ENCODE assay signal across 9 cellular contexts in genomic region chr1:235127203-235127602, GRCh38. TPM values are rescaled to one million over a fixed set of nuclear protein-coding genes. Genes with fewer than 3 reads are reported as not detected.
DNase-seq lines count a peak whose midpoint lies in the region; ATAC-seq and TF ChIP-seq lines count a peak whose summit lies in the region.
"Had no signal": no experiment of that assay in that cellular context is flagged by ENCODE, and none has a peak within 500 bp of the region (broad histone marks: within the 10 kb centered on the region; RNA-seq: fewer than 3 reads in every experiment).

No MANE protein-coding gene starts in this region.

- peaks cover 8 to 9% of the 10 kb centered on the region in 2 experiments; a peak in 3 of 4 replicates for H3K4me1 ChIP-seq in SK-N-SH (ENCODE audit: control insufficient read depth in 1 of 2, insufficient read depth in 2 of 2, low read depth in 1 of 2, low read length in 1 of 2)

- H3K27me3 Mint-ChIP-seq in activated CD8-positive, alpha-beta T cell treated with anti-CD3 and anti-CD28 coated beads for 36 hours, result no peaks in the 10 kb centered on the region
- no peaks in the 10 kb centered on the region for H3K27me3 Mint-ChIP-seq in stimulated activated naive B cell treated with anti-CD40 and anti-IgM and Interleukin-4, amounts not matched to agents 10 μg/mL and 1 μg/mL and 100 μg/mL, for 72 hours

- H4K20me1 ChIP-seq in SK-N-SH (ENCODE audit: insufficient read depth), result peaks cover 55% of the 10 kb centered on the region

- no peak overlapping the region; a peak in 1 of 4 replicates for H3K27ac ChIP-seq in SK-N-SH (ENCODE audit: low read depth in 2 of 2, low read length in 1 of 2)

- DNase-seq in SK-N-SH, result no peak
- DNase-seq in activated CD8-positive, alpha-beta T cell treated with anti-CD3 and anti-CD28 coated beads for 36 hours, result no peak
- DNase-seq in stimulated activated naive B cell treated with anti-CD40 and anti-IgM and Interleukin-4, amounts not matched to agents 10 μg/mL and 1 μg/mL and 100 μg/mL, for 72 hours, result no peak
- DNase-seq: NCI-H1105 had no signal

- H3K4me2 ChIP-seq in SK-N-SH, result peak overlapping the region; percentile 76

- no peak for TF ChIP-seq POLR2A in GM18505 (IDR thresholded peaks at IDR 0.05; ENCODE audit: borderline replicate concordance, extremely low read depth, insufficient read depth, insufficient read length)

- peaks cover 26% of the 10 kb centered on the region for H3F3A ChIP-seq in SK-N-SH (replicated peaks; ENCODE audit: insufficient read depth)

- TF ChIP-seq EP300 in SK-N-SH (IDR thresholded peaks at IDR 0.05; ENCODE audit: borderline replicate concordance in 1 of 2, low read depth in 1 of 2, low read length in 1 of 2), result no peak

- WGBS in SK-N-SH (ENCODE audit: low lambda C conversion rate), result 10% methylated on average over 4 of the region's 4 CpGs

- H3K9me3 Mint-ChIP-seq in activated CD8-positive, alpha-beta T cell treated with anti-CD3 and anti-CD28 coated beads for 36 hours, result no peaks in the 10 kb centered on the region
- H3K9me3 Mint-ChIP-seq in stimulated activated naive B cell treated with anti-CD40 and anti-IgM and Interleukin-4, amounts not matched to agents 10 μg/mL and 1 μg/mL and 100 μg/mL, for 72 hours, result no peaks in the 10 kb centered on the region

- H3K4me3 ChIP-seq in SK-N-SH (ENCODE audit: low read depth in 2 of 2, low read length in 1 of 2) (peak overlapping the region; percentile 70 to 75), iPS-11a (ENCODE audit: low read depth, low read length) (peak overlapping the region; percentile 85)

- H3K36me3 Mint-ChIP-seq in activated CD8-positive, alpha-beta T cell treated with anti-CD3 and anti-CD28 coated beads for 36 hours (ENCODE audit: low read depth), result peaks cover 45% of the 10 kb centered on the region
- H3K36me3 Mint-ChIP-seq in stimulated activated naive B cell treated with anti-CD40 and anti-IgM and Interleukin-4, amounts not matched to agents 10 μg/mL and 1 μg/mL and 100 μg/mL, for 72 hours, result peaks cover 25 to 36% of the 10 kb centered on the region in 2 donors

- TF ChIP-seq CTCF in SK-N-SH (IDR thresholded peaks at IDR 0.05), result no peak
- TF ChIP-seq CTCF in activated CD8-positive, alpha-beta T cell treated with anti-CD3 and anti-CD28 coated beads for 36 hours (IDR thresholded peaks at IDR 0.05), result no peak

- ATAC-seq in SK-N-SH treated with all-trans-retinoic acid at 6 μM for 48 hours, result no peak
- no peak for ATAC-seq in activated CD8-positive, alpha-beta T cell treated with anti-CD3 and anti-CD28 coated beads for 36 hours
- no peak for ATAC-seq in stimulated activated naive B cell treated with anti-CD40 and anti-IgM and Interleukin-4, amounts not matched to agents 10 μg/mL and 1 μg/mL and 100 μg/mL, for 72 hours (replicated peaks)
- ATAC-seq in GM19035 (IDR thresholded peaks at IDR 0.05; ENCODE audit: unreplicated experiment), result no peak
- no peak for ATAC-seq in HG03460 (IDR thresholded peaks at IDR 0.05; ENCODE audit: unreplicated experiment)
- no peak for ATAC-seq in GM18505 (IDR thresholded peaks at IDR 0.05; ENCODE audit: unreplicated experiment)

- no peak overlapping the region for H2AFZ ChIP-seq in SK-N-SH (ENCODE audit: low read depth)

- peak overlapping the region; percentile 98 for H3K27ac Mint-ChIP-seq in activated CD8-positive, alpha-beta T cell treated with anti-CD3 and anti-CD28 coated beads for 36 hours
- no peak overlapping the region for H3K27ac Mint-ChIP-seq in stimulated activated naive B cell treated with anti-CD40 and anti-IgM and Interleukin-4, amounts not matched to agents 10 μg/mL and 1 μg/mL and 100 μg/mL, for 72 hours

- H3K9me2 ChIP-seq in SK-N-SH, result no peaks in the 10 kb centered on the region

- H3K4me3 Mint-ChIP-seq in activated CD8-positive, alpha-beta T cell treated with anti-CD3 and anti-CD28 coated beads for 36 hours, result peak overlapping the region; percentile 99
- peak overlapping the region; percentile 96 for H3K4me3 Mint-ChIP-seq in stimulated activated naive B cell treated with anti-CD40 and anti-IgM and Interleukin-4, amounts not matched to agents 10 μg/mL and 1 μg/mL and 100 μg/mL, for 72 hours

- intact Hi-C loops in activated CD8-positive, alpha-beta T cell treated with anti-CD3 and anti-CD28 coated beads for 36 hours (cut with micrococcal nuclease), result no loop called here

- H3K36me3 ChIP-seq in SK-N-SH (replicated peaks in 1 of 2; ENCODE audit: control insufficient read depth in 1 of 2, insufficient read depth in 2 of 2, low read length in 1 of 2), result peaks cover 21 to 23% of the 10 kb centered on the region in 2 experiments

- H3K9me3 ChIP-seq in SK-N-SH, result no peaks in the 10 kb centered on the region

- no peak for TF ChIP-seq RAD21 in SK-N-SH (IDR thresholded peaks at IDR 0.05; ENCODE audit: low read length)

- peaks cover 46% of the 10 kb centered on the region for H3K4me1 Mint-ChIP-seq in activated CD8-positive, alpha-beta T cell treated with anti-CD3 and anti-CD28 coated beads for 36 hours (ENCODE audit: low read depth)
- H3K4me1 Mint-ChIP-seq in stimulated activated naive B cell treated with anti-CD40 and anti-IgM and Interleukin-4, amounts not matched to agents 10 μg/mL and 1 μg/mL and 100 μg/mL, for 72 hours, result peaks cover 20 to 50% of the 10 kb centered on the region in 2 donors

- POLR2A ChIA-PET in SK-N-SH (lab: Yijun Ruan, JAX), result no interaction called here
- POLR2A ChIA-PET in activated CD8-positive, alpha-beta T cell treated with anti-CD3 and anti-CD28 coated beads for 36 hours (lab: Charles Lee), result interaction anchor here (0.7 to 4.5 kb wide), 10 partner anchors 8 to 649 kb away, joined by 3 to 15 read pairs (median 4); partner anchors contain the start of gene RBM34

- CTCF ChIA-PET in SK-N-SH (lab: Yijun Ruan, JAX), result interaction anchor here (0.6 to 1.5 kb wide), 8 partner anchors 9 to 288 kb away, joined by 3 to 5 read pairs (median 3); no protein-coding TSS in a partner anchor
- CTCF ChIA-PET in activated CD8-positive, alpha-beta T cell treated with anti-CD3 and anti-CD28 coated beads for 36 hours (lab: Charles Lee), result interaction anchor here (1.4 to 2.1 kb wide), 4 partner anchors 12 to 290 kb away, joined by 3 to 9 read pairs (median 6); partner anchors contain the start of gene RBM34

- peak overlapping the region; percentile 84 for H3K9ac ChIP-seq in SK-N-SH

- no peaks in the 10 kb centered on the region for H3K27me3 ChIP-seq in SK-N-SH (ENCODE audit: insufficient read depth)

- peaks cover 64% of the 10 kb centered on the region for H3K79me2 ChIP-seq in SK-N-SH (ENCODE audit: insufficient read depth)

TF ChIP-seq in SK-N-SH, 30 proteins besides CTCF, POLR2A, EP300 and RAD21:
- TF ChIP-seq MXI1 (IDR thresholded peaks at IDR 0.05; ENCODE audit: low read depth, low read length), result 0 out of 2 replicates have a peak, but pooled peaks have one; percentile 43
- no peak for TF ChIP-seq ELF1 (IDR thresholded peaks at IDR 0.05)
- TF ChIP-seq TEAD4 (IDR thresholded peaks at IDR 0.05; ENCODE audit: borderline replicate concordance, insufficient read depth), result no peak

TF ChIP-seq in SK-N-SH treated with all-trans-retinoic acid at 6 μM for 48 hours, 23 proteins besides CTCF, POLR2A, EP300 and RAD21 (continues in another document):
- TF ChIP-seq CSDC2 (CRISPR knock-in tag; IDR thresholded peaks at IDR 0.05) (no peak), RARB (CRISPR knock-in tag; IDR thresholded peaks at IDR 0.05) (no peak), BACH2 (CRISPR knock-in tag; IDR thresholded peaks at IDR 0.05; ENCODE audit: borderline replicate concordance) (no peak), GLIS3 (CRISPR knock-in tag; IDR thresholded peaks at IDR 0.05) (no peak), ESRRG (CRISPR knock-in tag; IDR thresholded peaks at IDR 0.05) (no peak), TCF4 (CRISPR knock-in tag; IDR thresholded peaks at IDR 0.05; ENCODE audit: borderline replicate concordance) (no peak)
- TF ChIP-seq, protein P1, sequence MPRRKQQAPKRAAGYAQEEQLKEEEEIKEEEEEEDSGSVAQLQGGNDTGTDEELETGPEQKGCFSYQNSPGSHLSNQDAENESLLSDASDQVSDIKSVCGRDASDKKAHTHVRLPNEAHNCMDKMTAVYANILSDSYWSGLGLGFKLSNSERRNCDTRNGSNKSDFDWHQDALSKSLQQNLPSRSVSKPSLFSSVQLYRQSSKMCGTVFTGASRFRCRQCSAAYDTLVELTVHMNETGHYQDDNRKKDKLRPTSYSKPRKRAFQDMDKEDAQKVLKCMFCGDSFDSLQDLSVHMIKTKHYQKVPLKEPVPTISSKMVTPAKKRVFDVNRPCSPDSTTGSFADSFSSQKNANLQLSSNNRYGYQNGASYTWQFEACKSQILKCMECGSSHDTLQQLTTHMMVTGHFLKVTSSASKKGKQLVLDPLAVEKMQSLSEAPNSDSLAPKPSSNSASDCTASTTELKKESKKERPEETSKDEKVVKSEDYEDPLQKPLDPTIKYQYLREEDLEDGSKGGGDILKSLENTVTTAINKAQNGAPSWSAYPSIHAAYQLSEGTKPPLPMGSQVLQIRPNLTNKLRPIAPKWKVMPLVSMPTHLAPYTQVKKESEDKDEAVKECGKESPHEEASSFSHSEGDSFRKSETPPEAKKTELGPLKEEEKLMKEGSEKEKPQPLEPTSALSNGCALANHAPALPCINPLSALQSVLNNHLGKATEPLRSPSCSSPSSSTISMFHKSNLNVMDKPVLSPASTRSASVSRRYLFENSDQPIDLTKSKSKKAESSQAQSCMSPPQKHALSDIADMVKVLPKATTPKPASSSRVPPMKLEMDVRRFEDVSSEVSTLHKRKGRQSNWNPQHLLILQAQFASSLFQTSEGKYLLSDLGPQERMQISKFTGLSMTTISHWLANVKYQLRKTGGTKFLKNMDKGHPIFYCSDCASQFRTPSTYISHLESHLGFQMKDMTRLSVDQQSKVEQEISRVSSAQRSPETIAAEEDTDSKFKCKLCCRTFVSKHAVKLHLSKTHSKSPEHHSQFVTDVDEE (CRISPR knock-in tag; IDR thresholded peaks at IDR 0.05), result no peak

RNA-seq across cellular contexts. Expression of gene TOMM20, which starts 1.4 kb away (rescaled TPM):
- polyA plus RNA-seq in SK-N-SH (2012; rRNA removed), result 71.3 and 86.2 TPM in 2 replicates
- polyA plus RNA-seq in SK-N-SH (2012; cell fraction: cytosol; rRNA removed), result 127 and 146 TPM in 2 replicates
- polyA plus RNA-seq in SK-N-SH (2012; cell fraction: nucleus; rRNA removed), result 19.1 and 35.3 TPM in 2 replicates
- 100 to 1,000 TPM; 155 to 159 TPM for total RNA-seq in activated CD8-positive, alpha-beta T cell treated with anti-CD3 and anti-CD28 coated beads for 36 hours

RNA-seq across cellular contexts. Expression of gene RBM34, which starts 33.8 kb away (rescaled TPM):
- 33.9 and 39.9 TPM in 2 replicates for polyA plus RNA-seq in SK-N-SH (2012; rRNA removed)
- polyA plus RNA-seq in SK-N-SH (2012; cell fraction: cytosol; rRNA removed), result 41.2 and 48.8 TPM in 2 replicates
- 32.8 and 43.7 TPM in 2 replicates for polyA plus RNA-seq in SK-N-SH (2012; cell fraction: nucleus; rRNA removed)
- total RNA-seq in activated CD8-positive, alpha-beta T cell treated with anti-CD3 and anti-CD28 coated beads for 36 hours, result 100 to 1,000 TPM; 136 TPM
